30 cellular contexts compared by ENCODE assay signal in genomic region chr1:185795181-185795580, GRCh38.
A peak's percentile ranks its signal among the peaks of the same experiment; 100 is the strongest.
DNase-seq lines count a peak whose midpoint lies in the region; ATAC-seq and TF ChIP-seq lines count a peak whose summit lies in the region.
"Had no signal": no experiment of that assay in that cellular context is flagged by ENCODE, and none has a peak within 500 bp of the region (broad histone marks: within the 10 kb centered on the region; RNA-seq: fewer than 3 reads in every experiment).

No MANE protein-coding gene starts in this region.

- no peaks in the 10 kb centered on the region for H3K4me1 ChIP-seq in mammary epithelial cell (ENCODE audit: insufficient read depth, low read length)
- H3K4me1 ChIP-seq: body of pancreas, prostate gland had no signal

- DNase-seq in MCF 10A (ENCODE audit: unreplicated experiment) = peak; percentile 54
- no peak for DNase-seq in mammary epithelial cell
- DNase-seq in brain microvascular endothelial cell = peak; percentile 29
- DNase-seq in fibroblast of the aortic adventitia (ENCODE audit: low read depth) = peak; percentile 86
- no peak for DNase-seq in NCI-H2107 (lab: John Stamatoyannopoulos, UW)
- no peak for DNase-seq in stimulated activated naive CD4-positive, alpha-beta T cell treated with Interleukin-2 at 50 U/mL for 16 hours (lab: John Stamatoyannopoulos, UW)
- DNase-seq in activated CD4-positive, alpha-beta T cell treated with anti-CD3 and anti-CD28 coated beads, Interleukin-2, amount 50 U/mL, for 48 hours = no peak
- no peak for DNase-seq in sciatic nerve (ENCODE audit: low spot score)
- DNase-seq: activated B cell treated with CpG ODN at 0.5 μM for 24 hours; activated CD4-positive, alpha-beta T cell treated with anti-CD3 and anti-CD28 coated beads, Interleukin-2, amount 10 ng/mL, durations not matched to agents 7 days and 5 days; activated effector memory CD4-positive, alpha-beta T cell treated with anti-CD3 and anti-CD28 coated beads, Interleukin-2, amount 50 U/mL, for 16 hours; activated naive CD8-positive, alpha-beta T cell treated with anti-CD3 and anti-CD28 coated beads for 36 hours; activated T-cell treated with anti-CD3 and anti-CD28 coated beads, Interleukin-2, amount 50 U/mL, for 24 hours; AML-193; body of pancreas; CD4-positive, CD25-positive, alpha-beta regulatory T cell; DND-41; H7; heart left ventricle; kidney; left ventricle myocardium superior; NCI-H1930; NCI-H524; sigmoid colon; upper lobe of left lung had no signal

- dilution Hi-C loops in mammary epithelial cell (cut with HindIII; ENCODE audit: low sequenced_read_pairs) = no loop called here

- H4K20me1 ChIP-seq in mammary epithelial cell (ENCODE audit: insufficient read depth, low read length) = no peaks in the 10 kb centered on the region

- H3K4me3 Mint-ChIP-seq in MCF 10A (ENCODE audit: unreplicated experiment) = no peak overlapping the region
- H3K4me3 Mint-ChIP-seq: activated B cell treated with CpG ODN at 0.5 μM for 24 hours; activated CD4-positive, alpha-beta T cell treated with anti-CD3 and anti-CD28 coated beads, Interleukin-2, amount 10 ng/mL, durations not matched to agents 7 days and 5 days; activated naive CD8-positive, alpha-beta T cell treated with anti-CD3 and anti-CD28 coated beads for 36 hours; activated T-cell treated with anti-CD3 and anti-CD28 coated beads, Interleukin-2, amount 50 U/mL, for 24 hours; CD4-positive, CD25-positive, alpha-beta regulatory T cell; stimulated activated memory B cell treated with anti-CD40 and anti-IgM and Interleukin-4, amounts not matched to agents 10 μg/mL and 1 μg/mL and 100 μg/mL, for 72 hours had no signal

- H3K27me3 ChIP-seq in mammary epithelial cell (ENCODE audit: insufficient read depth, low read length) (no peaks in the 10 kb centered on the region), brain microvascular endothelial cell (replicated peaks) (no peaks in the 10 kb centered on the region)
- H3K27me3 ChIP-seq: body of pancreas, heart left ventricle, neutrophil, sigmoid colon, upper lobe of left lung had no signal

- H3K36me3 Mint-ChIP-seq in MCF 10A (ENCODE audit: insufficient read depth, unreplicated experiment) = no peaks in the 10 kb centered on the region
- H3K36me3 Mint-ChIP-seq: activated naive CD8-positive, alpha-beta T cell treated with anti-CD3 and anti-CD28 coated beads for 36 hours; stimulated activated memory B cell treated with anti-CD40 and anti-IgM and Interleukin-4, amounts not matched to agents 10 μg/mL and 1 μg/mL and 100 μg/mL, for 72 hours had no signal

- no peak for TF ChIP-seq CTCF in MCF 10A (IDR thresholded peaks at IDR 0.05; ENCODE audit: unreplicated experiment)
- no peak for TF ChIP-seq CTCF in mammary epithelial cell (conservative IDR thresholded peaks at IDR 0.05 in 1 of 2, IDR thresholded peaks at IDR 0.05 in 1 of 2; ENCODE audit: extremely low read depth in 1 of 2, insufficient read depth in 1 of 2, low read depth in 1 of 2, low read length in 2 of 2)
- TF ChIP-seq CTCF in brain microvascular endothelial cell (IDR thresholded peaks at IDR 0.05; ENCODE audit: low read depth, low read length, missing control alignments) = no peak
- TF ChIP-seq CTCF in fibroblast of the aortic adventitia (IDR thresholded peaks at IDR 0.05; ENCODE audit: insufficient read depth, low read length) = no peak

- H3K27me3 Mint-ChIP-seq in MCF 10A (ENCODE audit: insufficient read depth, unreplicated experiment) = no peaks in the 10 kb centered on the region
- H3K27me3 Mint-ChIP-seq: activated naive CD8-positive, alpha-beta T cell treated with anti-CD3 and anti-CD28 coated beads for 36 hours; stimulated activated memory B cell treated with anti-CD40 and anti-IgM and Interleukin-4, amounts not matched to agents 10 μg/mL and 1 μg/mL and 100 μg/mL, for 72 hours had no signal

- intact Hi-C loops in MCF 10A (cut with micrococcal nuclease) (no loop called here), mammary epithelial cell (cut with micrococcal nuclease) (no loop called here), sciatic nerve (cut with DNase I) (no loop called here)

- peaks cover 3% of the 10 kb centered on the region for H3K9me3 ChIP-seq in mammary epithelial cell (replicated peaks; ENCODE audit: insufficient read depth, low read length)
- H3K9me3 ChIP-seq: neutrophil, prostate gland had no signal

- POLR2A ChIA-PET in MCF 10A (lab: Yijun Ruan, JAX) = no interaction called here

- H3K27ac ChIP-seq in mammary epithelial cell (ENCODE audit: insufficient read depth, low read depth, low read length) = no peak overlapping the region
- H3K27ac ChIP-seq in brain microvascular endothelial cell = peak overlapping the region; percentile 52
- H3K27ac ChIP-seq: 22Rv1, body of pancreas, heart left ventricle, KMS-11, neutrophil, prostate gland, sigmoid colon, upper lobe of left lung had no signal

- WGBS in mammary epithelial cell (ENCODE audit: low coverage, missing lambda C conversion rate) = 92% methylated on average over 1 of the region's 1 CpG

- in situ Hi-C loops in mammary epithelial cell (cut with MboI; ENCODE audit: low sequenced_read_pairs in 2 of 2) = no loop called here
- in situ Hi-C loops in brain microvascular endothelial cell (cut with HindIII; ENCODE audit: low pct_ligation_motif_present, low sequenced_read_pairs) = no loop called here

- no peaks in the 10 kb centered on the region for H3K36me3 ChIP-seq in mammary epithelial cell (ENCODE audit: insufficient read depth, low read length)
- H3K36me3 ChIP-seq in brain microvascular endothelial cell (replicated peaks) = no peaks in the 10 kb centered on the region
- H3K36me3 ChIP-seq: heart left ventricle, neutrophil, prostate gland, sigmoid colon, upper lobe of left lung had no signal

- no peak overlapping the region for H3K27ac Mint-ChIP-seq in MCF 10A (ENCODE audit: low read depth, unreplicated experiment)
- H3K27ac Mint-ChIP-seq: activated B cell treated with CpG ODN at 0.5 μM for 24 hours; activated CD4-positive, alpha-beta T cell treated with anti-CD3 and anti-CD28 coated beads, Interleukin-2, amount 10 ng/mL, durations not matched to agents 7 days and 5 days; activated naive CD8-positive, alpha-beta T cell treated with anti-CD3 and anti-CD28 coated beads for 36 hours; activated T-cell treated with anti-CD3 and anti-CD28 coated beads, Interleukin-2, amount 50 U/mL, for 24 hours; CD4-positive, CD25-positive, alpha-beta regulatory T cell; stimulated activated memory B cell treated with anti-CD40 and anti-IgM and Interleukin-4, amounts not matched to agents 10 μg/mL and 1 μg/mL and 100 μg/mL, for 72 hours had no signal

- no TSS peak for BruUV-seq in MCF 10A (replicated peaks; lab: Mats Ljungman, UMichigan)
- BruUV-seq in mammary epithelial cell (replicated peaks; lab: Mats Ljungman, UMichigan) = no TSS peak

- H3K4me1 Mint-ChIP-seq in MCF 10A (ENCODE audit: insufficient read depth, unreplicated experiment) = peaks cover 2% of the 10 kb centered on the region
- H3K4me1 Mint-ChIP-seq: activated B cell treated with CpG ODN at 0.5 μM for 24 hours; activated CD4-positive, alpha-beta T cell treated with anti-CD3 and anti-CD28 coated beads, Interleukin-2, amount 10 ng/mL, durations not matched to agents 7 days and 5 days; activated naive CD8-positive, alpha-beta T cell treated with anti-CD3 and anti-CD28 coated beads for 36 hours; CD4-positive, CD25-positive, alpha-beta regulatory T cell; stimulated activated memory B cell treated with anti-CD40 and anti-IgM and Interleukin-4, amounts not matched to agents 10 μg/mL and 1 μg/mL and 100 μg/mL, for 72 hours had no signal

- no peaks in the 10 kb centered on the region for H3K9me3 Mint-ChIP-seq in MCF 10A (ENCODE audit: unreplicated experiment)
- H3K9me3 Mint-ChIP-seq: activated CD4-positive, alpha-beta T cell treated with anti-CD3 and anti-CD28 coated beads, Interleukin-2, amount 10 ng/mL, durations not matched to agents 7 days and 5 days had no signal

- H3K4me2 ChIP-seq in mammary epithelial cell (ENCODE audit: insufficient read depth, low read depth, low read length) = no peak overlapping the region
- H3K4me2 ChIP-seq: KMS-11 had no signal

- CTCF ChIA-PET in MCF 10A (lab: Yijun Ruan, JAX) = interaction anchor here (0.6 kb wide), 1 partner anchor 371 kb away, joined by 3 read pairs; no protein-coding TSS in a partner anchor
- CTCF ChIA-PET in mammary epithelial cell (lab: Charles Lee; ENCODE audit: low non-redundant PET) = no interaction called here

- no peaks in the 10 kb centered on the region for H3K79me2 ChIP-seq in mammary epithelial cell (ENCODE audit: insufficient read depth, low read length)

- H3K4me3 ChIP-seq in mammary epithelial cell (replicated peaks in 1 of 3; ENCODE audit: insufficient read depth in 1 of 3, low read depth in 2 of 3, low read length in 3 of 3) = no peak overlapping the region
- no peak overlapping the region for H3K4me3 ChIP-seq in brain microvascular endothelial cell (ENCODE audit: low read depth, low read length)
- H3K4me3 ChIP-seq in fibroblast of the aortic adventitia (ENCODE audit: low read depth, low read length) = no peak overlapping the region
- H3K4me3 ChIP-seq: body of pancreas, heart left ventricle, prostate gland, sigmoid colon, upper lobe of left lung had no signal

- ATAC-seq in sciatic nerve = no peak
- ATAC-seq: body of pancreas; heart left ventricle; left ventricle myocardium superior; stimulated activated memory B cell treated with anti-CD40 and anti-IgM and Interleukin-4, amounts not matched to agents 10 μg/mL and 1 μg/mL and 100 μg/mL, for 72 hours had no signal

- H3K9ac ChIP-seq in mammary epithelial cell (ENCODE audit: insufficient read depth, low read length) = no peak overlapping the region
- H3K9ac ChIP-seq: KMS-11 had no signal

- H2AFZ ChIP-seq in mammary epithelial cell (ENCODE audit: low read depth, low read length) = no peak overlapping the region

Comparison
In these comparisons a context has a peak if more than half of its experiments do, and no peak if none do; other contexts are left out.
1. DNase-seq: peak in MCF 10A (single experiment), brain microvascular endothelial cell (single experiment) and fibroblast of the aortic adventitia (single experiment); none in mammary epithelial cell (single experiment), NCI-H2107 (single experiment), stimulated activated naive CD4-positive, alpha-beta T cell treated with Interleukin-2 at 50 U/mL for 16 hours (single experiment), activated CD4-positive, alpha-beta T cell treated with anti-CD3 and anti-CD28 coated beads, Interleukin-2, amount 50 U/mL, for 48 hours (0 of 2) and sciatic nerve (single experiment).